In the genomic region with DNA sequence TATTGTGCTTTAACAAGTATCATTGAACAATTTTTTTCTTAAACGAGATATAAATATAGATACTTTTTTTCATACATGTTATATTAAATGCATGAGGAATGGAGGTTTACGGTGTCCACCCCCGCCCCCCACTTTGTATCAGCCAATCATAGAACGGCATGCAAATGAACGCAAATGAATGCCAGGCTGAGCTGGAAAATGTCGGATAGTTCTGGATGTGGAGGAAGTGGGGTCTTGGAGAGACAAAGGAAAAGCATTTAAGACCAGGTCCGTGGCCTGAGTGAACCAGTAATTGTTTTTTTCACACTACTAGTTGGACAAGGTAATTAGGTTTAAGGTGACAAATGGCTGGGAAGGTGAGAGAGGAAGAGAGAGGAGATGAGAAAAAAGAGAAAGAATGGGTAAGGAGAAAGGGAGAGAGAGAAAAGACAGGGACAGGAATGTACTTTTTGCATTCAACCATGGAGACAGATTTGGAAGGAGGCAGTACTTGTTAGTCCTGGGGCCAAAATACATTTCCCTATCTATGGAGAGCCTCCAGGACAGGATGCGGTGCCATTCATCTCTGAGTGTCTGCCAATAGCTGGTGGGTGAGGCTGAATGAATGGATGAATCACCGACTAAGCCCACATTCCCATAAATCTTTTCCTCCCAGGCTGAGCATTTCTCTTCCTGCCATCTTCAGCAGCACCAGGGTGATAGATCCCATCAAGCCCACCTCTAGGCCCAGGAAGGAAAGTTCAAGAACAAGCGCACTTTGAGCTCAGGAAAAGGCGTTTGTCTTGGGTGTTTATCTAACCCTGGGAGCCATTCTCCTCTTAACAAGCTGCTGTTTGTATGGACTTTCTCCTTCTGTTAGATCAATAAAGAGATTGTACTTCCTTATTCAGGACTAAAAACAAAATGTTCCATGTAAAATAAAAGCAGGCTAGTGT, we compare ENCODE assay signal across 10 cellular contexts. TPM values are rescaled to one million over a fixed set of nuclear protein-coding genes. Genes with fewer than 3 reads are reported as not detected.
DNase-seq lines count a peak whose midpoint lies in the region; ATAC-seq and TF ChIP-seq lines count a peak whose summit lies in the region.
"Had no signal": no experiment of that assay in that cellular context is flagged by ENCODE, and none has a peak within 500 bp of the region (broad histone marks: within the 10 kb centered on the region; RNA-seq: fewer than 3 reads in every experiment).

No MANE protein-coding gene starts in this region.

- ATAC-seq in left colon (peak; percentile 67), psoas muscle (no peak), GM21423 (IDR thresholded peaks at IDR 0.05; ENCODE audit: unreplicated experiment) (no peak)

- peaks cover 11% of the 10 kb centered on the region for H3K4me1 ChIP-seq in psoas muscle

- H3K27ac ChIP-seq in psoas muscle = no peak overlapping the region
- H3K27ac ChIP-seq: ovary had no signal

- intact Hi-C loops in left colon (cut with DNase I, micrococcal nuclease) = no loop called here
- intact Hi-C loops in psoas muscle (cut with DNase I) = loop anchor here in 1 of 2 donors (10.0 kb wide), 1 partner anchor 300 kb away; no protein-coding TSS in a partner anchor

- H3K4me3 ChIP-seq in astrocyte of the cerebellum (ENCODE audit: low read depth, low read length) = no peak overlapping the region
- H3K4me3 ChIP-seq in psoas muscle = no peak overlapping the region

- in situ Hi-C loops in astrocyte of the cerebellum (cut with HindIII; ENCODE audit: low sequenced_read_pairs) = no loop called here

- peaks cover 0 to 4% (median 0%) of the 10 kb centered on the region in 3 donors for H3K27me3 ChIP-seq in psoas muscle (ENCODE audit: insufficient read depth in 3 of 3, low read length in 2 of 3)
- H3K27me3 ChIP-seq: ovary had no signal

- 69 to 73% (median 70%) methylated on average over 11 of the region's 11 CpGs for WGBS in psoas muscle, 3 donors

- TF ChIP-seq CTCF in astrocyte of the cerebellum (IDR thresholded peaks at IDR 0.05; ENCODE audit: low read depth, low read length, missing control alignments) (no peak), psoas muscle (IDR thresholded peaks at IDR 0.05) (no peak)

- H3K36me3 ChIP-seq in psoas muscle (ENCODE audit: insufficient read depth in 1 of 2, low read depth in 1 of 2) = peaks cover 0 to 3% of the 10 kb centered on the region in 2 donors
- H3K36me3 ChIP-seq: ovary had no signal

- no peaks in the 10 kb centered on the region for H3K9me3 ChIP-seq in psoas muscle
- H3K9me3 ChIP-seq: ovary had no signal

- DNase-seq in AG08395 (ENCODE audit: low spot score) (peak; percentile 82), HS-27A (ENCODE audit: low read depth) (peak; percentile 86), astrocyte of the cerebellum (ENCODE audit: low read depth) (peak; percentile 68), left colon (peak; percentile 55 to 78), NCI-H1092 treated with DMSO at 0.1 percent for 48 hours (lab: John Stamatoyannopoulos, UW) (no peak), psoas muscle (no peak)
- DNase-seq in stimulated activated naive CD4-positive, alpha-beta T cell (lab: John Stamatoyannopoulos, UW) = no peak
- DNase-seq: activated CD8-positive, alpha-beta memory T cell treated with anti-CD3 and anti-CD28 coated beads, Interleukin-2, amount 50 U/mL, for 4 hours; ovary had no signal

RNA-seq across cellular contexts. Expression of gene RAD18, which starts 1.4 kb away (rescaled TPM):
- total RNA-seq in left colon (10 to 100 TPM; 10.6 to 11.1 TPM), psoas muscle (1 to 10 TPM; 1.3 to 2.3 (median 2.2) TPM)
- polyA plus RNA-seq in psoas muscle = 1 to 10 TPM in 2 of 3 donors, under 1 TPM in 1; 0.51 to 2.5 (median 1.2) TPM

Comparison
In these comparisons a context has a peak if more than half of its experiments do, and no peak if none do; other contexts are left out.
1. DNase-seq: peak in AG08395 (single experiment), HS-27A (single experiment), astrocyte of the cerebellum (single experiment) and left colon (2 of 2); none in NCI-H1092 treated with DMSO at 0.1 percent for 48 hours (single experiment), stimulated activated naive CD4-positive, alpha-beta T cell (0 of 6) and psoas muscle (0 of 2).